32 cellular contexts compared by ENCODE assay signal in the genomic region with DNA sequence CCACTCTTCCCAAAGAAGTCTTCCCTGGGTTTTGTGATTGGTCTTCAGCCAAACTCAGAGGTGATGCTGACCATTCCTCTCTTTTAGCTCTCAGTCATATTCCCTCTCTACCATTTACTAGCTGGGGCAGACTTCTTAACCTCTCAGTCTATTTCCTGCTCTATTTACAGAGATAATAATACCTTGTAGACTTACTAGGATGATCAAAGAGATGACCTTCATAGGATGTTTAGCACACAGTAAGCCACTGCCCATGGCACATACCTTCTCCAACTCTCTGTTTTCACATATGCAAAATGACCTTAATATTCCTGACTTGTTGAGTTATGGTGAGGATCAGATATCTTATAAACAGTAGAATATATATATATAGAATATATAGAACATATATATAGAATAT.
"Had no signal": no experiment of that assay in that cellular context is flagged by ENCODE, and none has a peak within 500 bp of the region (broad histone marks: within the 10 kb centered on the region; RNA-seq: fewer than 3 reads in every experiment).

No MANE protein-coding gene starts in this region.

- H3K4me3 ChIP-seq: neural progenitor cell, ovary, psoas muscle, skin epidermis, smooth muscle cell, spleen, suprapubic skin, testis, tibial artery, transverse colon, upper lobe of right lung, uterus had no signal

- H3K27ac Mint-ChIP-seq: naive thymus-derived CD4-positive, alpha-beta T cell; natural killer cell; nephron; neural progenitor cell; progenitor cell of endocrine pancreas; stimulated activated memory B cell treated with anti-CD40 and anti-IgM and Interleukin-4, amounts not matched to agents 10 μg/mL and 1 μg/mL and 100 μg/mL, for 72 hours; stimulated activated naive CD8-positive, alpha-beta T cell treated with anti-CD3 and anti-CD28 coated beads, Interleukin-15, amount 100 ng/mL, for 72 hours had no signal

- H3K36me3 Mint-ChIP-seq: natural killer cell had no signal

- H3K4me2 ChIP-seq: neural progenitor cell, smooth muscle cell had no signal

- H3K27me3 Mint-ChIP-seq: naive thymus-derived CD4-positive, alpha-beta T cell; progenitor cell of endocrine pancreas; stimulated activated memory B cell treated with anti-CD40 and anti-IgM and Interleukin-4, amounts not matched to agents 10 μg/mL and 1 μg/mL and 100 μg/mL, for 72 hours; stimulated activated naive CD8-positive, alpha-beta T cell treated with anti-CD3 and anti-CD28 coated beads, Interleukin-15, amount 100 ng/mL, for 72 hours had no signal

- ATAC-seq: naive thymus-derived CD4-positive, alpha-beta T cell; natural killer cell; psoas muscle; right cardiac atrium; sciatic nerve; stimulated activated memory B cell treated with anti-CD40 and anti-IgM and Interleukin-4, amounts not matched to agents 10 μg/mL and 1 μg/mL and 100 μg/mL, for 72 hours; stimulated activated naive CD8-positive, alpha-beta T cell treated with anti-CD3 and anti-CD28 coated beads, Interleukin-15, amount 100 ng/mL, for 72 hours; stimulated activated naive CD8-positive, alpha-beta T cell treated with anti-CD3 and anti-CD28 coated beads, Interleukin-15, Interleukin-2, amounts not matched to agents 100 U/mL and 50 U/mL, for 24 hours; upper lobe of right lung had no signal

- H2AFZ ChIP-seq: neural progenitor cell, parathyroid adenoma had no signal

- H3K4me1 Mint-ChIP-seq: naive thymus-derived CD4-positive, alpha-beta T cell; natural killer cell; nephron; neural progenitor cell; stimulated activated memory B cell treated with anti-CD40 and anti-IgM and Interleukin-4, amounts not matched to agents 10 μg/mL and 1 μg/mL and 100 μg/mL, for 72 hours; stimulated activated naive CD8-positive, alpha-beta T cell treated with anti-CD3 and anti-CD28 coated beads, Interleukin-15, amount 100 ng/mL, for 72 hours had no signal

- H3K27ac ChIP-seq: neural progenitor cell, neutrophil, ovary, parathyroid adenoma, psoas muscle, skin epidermis, spleen, suprapubic skin, testis, tibial artery, transverse colon, upper lobe of right lung, uterus had no signal

- H3K9me3 Mint-ChIP-seq: naive thymus-derived CD4-positive, alpha-beta T cell; natural killer cell; nephron; neural progenitor cell; stimulated activated memory B cell treated with anti-CD40 and anti-IgM and Interleukin-4, amounts not matched to agents 10 μg/mL and 1 μg/mL and 100 μg/mL, for 72 hours; stimulated activated naive CD8-positive, alpha-beta T cell treated with anti-CD3 and anti-CD28 coated beads, Interleukin-15, amount 100 ng/mL, for 72 hours had no signal

- H3K4me1 ChIP-seq: neural progenitor cell, parathyroid adenoma, psoas muscle, spleen, suprapubic skin, testis, upper lobe of right lung, uterus had no signal

- DNase-seq: naive thymus-derived CD4-positive, alpha-beta T cell; natural killer cell; nucleus accumbens; ovary; posterior cingulate gyrus; psoas muscle; right cardiac atrium; spleen; stimulated activated CD4-positive, alpha-beta T cell treated with anti-CD3 and anti-CD28 coated beads, Interleukin-12 subunit alpha, Interleukin-12 subunit beta, amount 100 ng/mL, for 4 hours; stimulated activated CD4-positive, alpha-beta T cell treated with anti-CD3 and anti-CD28 coated beads, Interleukin-1b, Interleukin-23, amount 100 ng/mL, for 48 hours; stimulated activated CD4-positive, alpha-beta T cell treated with anti-CD3 and anti-CD28 coated beads, Interleukin-4, amount 100 ng/mL, for 1 hour; stimulated activated CD4-positive, alpha-beta T cell treated with anti-CD3 and anti-CD28 coated beads, Interleukin-4, amount 100 ng/mL, for 4 hours; stimulated activated CD8-positive, alpha-beta memory T cell treated with anti-CD3 and anti-CD28 coated beads, Interleukin-4, amount 100 ng/mL, for 48 hours; stimulated activated naive CD4-positive, alpha-beta T cell; stimulated activated naive CD8-positive, alpha-beta T cell treated with anti-CD3 and anti-CD28 coated beads, Interleukin-15, amount 100 ng/mL, for 72 hours; stimulated activated naive CD8-positive, alpha-beta T cell treated with anti-CD3 and anti-CD28 coated beads, Interleukin-15, Interleukin-2, amounts not matched to agents 100 U/mL and 50 U/mL, for 24 hours; substantia nigra; testis; tibial artery; transverse colon; upper lobe of right lung; uterus had no signal

- H3K9me3 ChIP-seq: neutrophil, ovary, psoas muscle, spleen, suprapubic skin, testis, tibial artery, transverse colon, upper lobe of right lung, uterus had no signal

- H3K4me3 Mint-ChIP-seq: naive thymus-derived CD4-positive, alpha-beta T cell; natural killer cell; nephron; neural progenitor cell; stimulated activated memory B cell treated with anti-CD40 and anti-IgM and Interleukin-4, amounts not matched to agents 10 μg/mL and 1 μg/mL and 100 μg/mL, for 72 hours; stimulated activated naive CD8-positive, alpha-beta T cell treated with anti-CD3 and anti-CD28 coated beads, Interleukin-15, amount 100 ng/mL, for 72 hours had no signal

- H3K36me3 ChIP-seq: neural progenitor cell, neutrophil, ovary, uterus had no signal

- H3K27me3 ChIP-seq: neural progenitor cell, neutrophil, ovary, spleen, suprapubic skin, testis, tibial artery, transverse colon, upper lobe of right lung, uterus had no signal

- H3K79me2 ChIP-seq: parathyroid adenoma had no signal

- H3K9ac ChIP-seq: neural progenitor cell, parathyroid adenoma had no signal
